In the genomic region with DNA sequence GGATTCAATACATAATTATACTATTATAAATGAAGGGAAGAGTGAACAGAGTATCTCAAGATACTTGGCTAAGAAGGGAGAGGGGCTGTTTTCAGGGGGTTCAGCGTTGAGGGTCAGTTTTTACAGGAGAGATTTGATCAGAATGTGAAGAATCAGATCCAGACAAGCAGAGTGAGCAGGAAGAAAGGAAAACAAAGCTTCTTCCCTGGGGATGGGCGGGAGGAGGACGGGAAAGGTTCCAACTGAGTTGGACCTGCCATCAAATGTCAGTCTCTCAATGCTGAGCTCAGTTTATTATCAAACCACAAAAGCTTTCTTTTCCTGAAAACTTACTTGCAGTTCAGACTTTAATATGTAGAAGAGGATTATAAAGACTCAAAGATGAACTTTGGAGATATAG, we compare ENCODE assay signal across 27 cellular contexts.
"Had no signal": no experiment of that assay in that cellular context is flagged by ENCODE, and none has a peak within 500 bp of the region (broad histone marks: within the 10 kb centered on the region; RNA-seq: fewer than 3 reads in every experiment).

No MANE protein-coding gene starts in this region.

- H3K27ac Mint-ChIP-seq: activated CD8-positive, alpha-beta T cell treated with anti-CD3 and anti-CD28 coated beads, Interleukin-2, amount 10 ng/mL, durations not matched to agents 7 days and 5 days; activated naive CD4-positive, alpha-beta T cell treated with anti-CD3 and anti-CD28 coated beads, Interleukin-2, amount 50 U/mL, for 72 hours had no signal

- H3K27me3 ChIP-seq: brain microvascular endothelial cell, MG63, SJCRH30 had no signal

- H3K9me3 ChIP-seq: MG63, SJCRH30 had no signal

- DNase-seq: activated CD4-positive, alpha-beta T cell treated with anti-CD3 and anti-CD28 coated beads for 48 hours; activated CD4-positive, alpha-beta T cell treated with anti-CD3 and anti-CD28 coated beads, Interleukin-2, amount 50 U/mL, for 4 hours; activated CD8-positive, alpha-beta memory T cell treated with anti-CD3 and anti-CD28 coated beads, Interleukin-2, amount 50 U/mL, for 48 hours; activated CD8-positive, alpha-beta T cell treated with anti-CD3 and anti-CD28 coated beads, Interleukin-2, amount 10 ng/mL, durations not matched to agents 7 days and 5 days; activated T-cell treated with anti-CD3 and anti-CD28 coated beads, Interleukin-2, amount 50 U/mL, for 1 hour; brain microvascular endothelial cell; KG1; MG63; MV-4-11; NCI-H1092 treated with DMSO at 0.1 percent for 48 hours; NCI-H1417 treated with DMSO at 0.1 percent for 48 hours; NCI-H1694; NCI-H2029; NCI-H2107; NCI-H2171 treated with DMSO at 0.1 percent for 48 hours; NCI-H226; NCI-H526; NCI-H774; OCI-M1; RPMI8226; SJCRH30; SW 1271 had no signal

- H3K4me3 Mint-ChIP-seq: activated CD8-positive, alpha-beta T cell treated with anti-CD3 and anti-CD28 coated beads, Interleukin-2, amount 10 ng/mL, durations not matched to agents 7 days and 5 days had no signal

- H3K4me3 ChIP-seq: MG63, SJCRH30 had no signal

- ATAC-seq: activated CD4-positive, CD25-positive, alpha-beta regulatory T cell treated with anti-CD3 and anti-CD28 coated beads, Interleukin-2, amount 50 U/mL, for 24 hours; activated CD8-positive, alpha-beta T cell treated with anti-CD3 and anti-CD28 coated beads, Interleukin-2, amount 10 ng/mL, durations not matched to agents 7 days and 5 days; activated naive CD4-positive, alpha-beta T cell treated with anti-CD3 and anti-CD28 coated beads, Interleukin-2, amount 50 U/mL, for 72 hours; Panc1; Right ventricle myocardium inferior; SK-N-SH treated with all-trans-retinoic acid at 6 μM for 48 hours had no signal
